9 cellular contexts compared by ENCODE assay signal in genomic region chr6:144931172-144932035, GRCh38.
A peak's percentile ranks its signal among the peaks of the same experiment; 100 is the strongest.
DNase-seq lines count a peak whose midpoint lies in the region; ATAC-seq, FAIRE-seq and TF ChIP-seq lines count a peak whose summit lies in the region.
"Had no signal": no experiment of that assay in that cellular context is flagged by ENCODE, and none has a peak within 500 bp of the region (broad histone marks: within the 10 kb centered on the region; RNA-seq: fewer than 3 reads in every experiment).

No MANE protein-coding gene starts in this region.

- H3K4ac ChIP-seq in mesenchymal stem cell (ENCODE audit: low read depth in 1 of 2, low read length in 2 of 2) = no peak overlapping the region

- H4K91ac ChIP-seq in mesenchymal stem cell (ENCODE audit: low read length) = no peak overlapping the region

- FAIRE-seq in frontal cortex (lab: Jason Lieb, UNC) = no peak

- no peak overlapping the region for H2BK15ac ChIP-seq in mesenchymal stem cell (ENCODE audit: low read depth, poor library complexity, severe bottlenecking)

- no peak overlapping the region for H3K4me2 ChIP-seq in mesenchymal stem cell (ENCODE audit: low read length, poor library complexity, severe bottlenecking)

- no peak overlapping the region for H3K4me3 ChIP-seq in GM06990 (replicated peaks; ENCODE audit: low read depth, low read length)
- no peak overlapping the region for H3K4me3 ChIP-seq in cardiac fibroblast (replicated peaks in 1 of 2; ENCODE audit: low read depth in 2 of 2, low read length in 2 of 2)
- no peak overlapping the region for H3K4me3 ChIP-seq in mesenchymal stem cell (ENCODE audit: insufficient read depth in 1 of 2, low read depth in 1 of 2, low read length in 2 of 2)

- H2BK120ac ChIP-seq in mesenchymal stem cell (ENCODE audit: low read depth, low read length) = no peak overlapping the region

- no peak overlapping the region for H2AK5ac ChIP-seq in mesenchymal stem cell (ENCODE audit: low read length, severe bottlenecking)

- no peaks in the 10 kb centered on the region for H3K36me3 ChIP-seq in GM06990 (ENCODE audit: control insufficient read depth, insufficient read depth, low read length)
- H3K36me3 ChIP-seq in mesenchymal stem cell (ENCODE audit: control insufficient read depth in 1 of 2, insufficient read depth in 2 of 2, low read depth in 1 of 2, low read length in 2 of 2) = no peaks in the 10 kb centered on the region

- DNase-seq in A172 (ENCODE audit: low spot score) (peak; percentile 65), GM06990 (ENCODE audit: extremely low read depth, insufficient read length) (no peak), RKO (ENCODE audit: low spot score) (peak; percentile 50), cardiac fibroblast (ENCODE audit: low read depth in 2 of 2) (peak; percentile 49 to 67), mesenchymal stem cell (peak; percentile 37), frontal cortex (ENCODE audit: low spot score in 2 of 2) (no peak)

- H3K23ac ChIP-seq in mesenchymal stem cell (ENCODE audit: low read length in 2 of 2) = no peak overlapping the region

- H2AFZ ChIP-seq in mesenchymal stem cell (ENCODE audit: low read depth, low read length) = no peak overlapping the region

- TF ChIP-seq CTCF in GM06990 (IDR thresholded peaks at IDR 0.05; ENCODE audit: insufficient read depth, low read length, poor library complexity, severe bottlenecking) = peak; percentile 55
- TF ChIP-seq CTCF in cardiac fibroblast (IDR thresholded peaks at IDR 0.05; ENCODE audit: low read depth, low read length) = peak; percentile 74

- no peak overlapping the region for H3K14ac ChIP-seq in mesenchymal stem cell (ENCODE audit: low read length in 2 of 2)

- H2BK5ac ChIP-seq in mesenchymal stem cell (ENCODE audit: low read depth, low read length, poor library complexity, severe bottlenecking) = no peak overlapping the region

- H4K8ac ChIP-seq in mesenchymal stem cell (ENCODE audit: low read length) = no peak overlapping the region

- no peaks in the 10 kb centered on the region for H3K79me1 ChIP-seq in mesenchymal stem cell (replicated peaks; ENCODE audit: low read length, poor library complexity, severe bottlenecking)

- H3K27ac ChIP-seq in mesenchymal stem cell (ENCODE audit: low read length, poor library complexity, severe bottlenecking) = no peak overlapping the region
- H3K27ac ChIP-seq: epithelial cell of prostate had no signal

- no peaks in the 10 kb centered on the region for H3K4me1 ChIP-seq in mesenchymal stem cell (ENCODE audit: control insufficient read depth, insufficient read depth, low read depth, low read length)

- H3K9me3 ChIP-seq in mesenchymal stem cell (ENCODE audit: control insufficient read depth, low read length) = no peaks in the 10 kb centered on the region

- no peak overlapping the region for H3K9ac ChIP-seq in mesenchymal stem cell (ENCODE audit: low read length)

- 62% methylated on average over 5 of the region's 6 CpGs for WGBS in mesenchymal stem cell

- ATAC-seq in HG03066 (IDR thresholded peaks at IDR 0.05; ENCODE audit: low read depth, unreplicated experiment) (peak; percentile 81), HG02763 (IDR thresholded peaks at IDR 0.05; ENCODE audit: unreplicated experiment) (no peak)

- H3K27me3 ChIP-seq in GM06990 (replicated peaks; ENCODE audit: control insufficient read depth, insufficient read depth, low read length) (no peaks in the 10 kb centered on the region; the same call in 1 of the 2 replicates), mesenchymal stem cell (ENCODE audit: control insufficient read depth in 1 of 2, insufficient read depth in 1 of 2, low read length in 2 of 2) (no peaks in the 10 kb centered on the region)

- H2BK12ac ChIP-seq in mesenchymal stem cell (ENCODE audit: low read length in 2 of 2) = no peak overlapping the region

- no peak overlapping the region for H3K18ac ChIP-seq in mesenchymal stem cell (ENCODE audit: low read depth in 1 of 2, low read length in 2 of 2)

Comparison
In these comparisons a context has a peak if more than half of its experiments do, and no peak if none do; other contexts are left out.
1. DNase-seq: peak in A172 (single experiment), RKO (single experiment), cardiac fibroblast (2 of 2) and mesenchymal stem cell (single experiment); none in GM06990 (single experiment) and frontal cortex (0 of 2).